3 cellular contexts compared by ENCODE assay signal in the genomic region with DNA sequence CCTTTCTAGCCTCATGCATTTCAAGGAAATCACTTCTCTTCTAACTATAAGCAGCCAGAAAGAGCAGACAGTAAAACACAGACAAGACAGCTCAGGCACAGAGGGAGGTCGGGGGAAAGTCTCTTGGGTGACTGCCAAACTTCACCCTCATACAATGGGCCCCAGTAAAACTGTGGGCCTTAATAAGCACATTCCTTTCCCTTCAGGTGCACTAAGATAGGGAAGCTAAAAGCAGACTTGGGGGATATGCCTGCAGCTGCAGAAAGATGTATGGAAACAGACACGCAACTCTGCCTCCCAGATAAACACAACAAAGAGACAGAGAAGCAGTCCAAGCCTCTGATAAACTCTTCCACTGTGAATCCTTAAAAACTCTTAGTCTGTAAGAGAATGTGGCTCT. TPM values are rescaled to one million over a fixed set of nuclear protein-coding genes. Genes with fewer than 3 reads are reported as not detected.
"Had no signal": no experiment of that assay in that cellular context is flagged by ENCODE, and none has a peak within 500 bp of the region (broad histone marks: within the 10 kb centered on the region; RNA-seq: fewer than 3 reads in every experiment).

No MANE protein-coding gene starts in this region.

RNA-seq across cellular contexts. Expression of a gene that starts 15.2 kb away (rescaled TPM):
- total RNA-seq: kidney epithelial cell, left ventricle myocardium superior, urinary bladder had no signal
